38 cellular contexts compared by ENCODE assay signal in genomic region chr7:90518630-90519029, GRCh38. TPM values are rescaled to one million over a fixed set of nuclear protein-coding genes. Genes with fewer than 3 reads are reported as not detected.
"Had no signal": no experiment of that assay in that cellular context is flagged by ENCODE, and none has a peak within 500 bp of the region (broad histone marks: within the 10 kb centered on the region; RNA-seq: fewer than 3 reads in every experiment).

No MANE protein-coding gene starts in this region.

- H3K4me2 ChIP-seq: hepatocyte had no signal

- H3K27ac ChIP-seq: adrenal gland, body of pancreas, epithelial cell of prostate, esophagus squamous epithelium, gastrocnemius medialis, heart right ventricle, hepatocyte had no signal

- H3K36me3 ChIP-seq: adrenal gland, esophagus squamous epithelium, gastrocnemius medialis, heart right ventricle had no signal

- H3K9me3 Mint-ChIP-seq: activated CD4-positive, alpha-beta memory T cell treated with anti-CD3 and anti-CD28 coated beads, Interleukin-2, amount 10 ng/mL, durations not matched to agents 7 days and 5 days; activated CD4-positive, alpha-beta T cell treated with anti-CD3 and anti-CD28 coated beads, Interleukin-2, amount 10 ng/mL, durations not matched to agents 7 days and 5 days; activated naive CD8-positive, alpha-beta T cell treated with anti-CD3 and anti-CD28 coated beads for 36 hours; activated naive CD8-positive, alpha-beta T cell treated with anti-CD3 and anti-CD28 coated beads, Interleukin-2, amount 50 U/mL, for 24 hours; activated T-cell treated with anti-CD3 and anti-CD28 coated beads, Interleukin-2, amount 50 U/mL, for 4 hours; activated T-helper 17 cell treated with anti-CD3 and anti-CD28 coated beads, Interleukin-2, amount 50 U/mL, for 72 hours; T-cell; T-helper 1 cell treated with Interleukin-12 subunit alpha and Interleukin-12 subunit beta and Interleukin-4 antibody, amounts not matched to agents 30 μg/mL and 1 μg/mL, for 36 hours had no signal

- ATAC-seq: activated naive CD8-positive, alpha-beta T cell treated with anti-CD3 and anti-CD28 coated beads, Interleukin-2, amount 50 U/mL, for 24 hours; activated T-cell treated with anti-CD3 and anti-CD28 coated beads, Interleukin-2, amount 50 U/mL, for 4 hours; activated T-helper 17 cell treated with anti-CD3 and anti-CD28 coated beads, Interleukin-2, amount 50 U/mL, for 72 hours; body of pancreas; effector memory CD8-positive, alpha-beta T cell; gastrocnemius medialis; heart right ventricle; T-cell had no signal

- H2AFZ ChIP-seq: hepatocyte had no signal

- H3K9me3 ChIP-seq: adrenal gland, body of pancreas, esophagus squamous epithelium, gastrocnemius medialis, heart right ventricle had no signal

- H3K27me3 ChIP-seq: adrenal gland, body of pancreas, esophagus squamous epithelium, gastrocnemius medialis, heart right ventricle, hepatocyte had no signal

- H3K4me1 ChIP-seq: adrenal gland, body of pancreas, esophagus squamous epithelium, gastrocnemius medialis, heart right ventricle had no signal

- DNase-seq: activated CD4-positive, alpha-beta memory T cell treated with anti-CD3 and anti-CD28 coated beads, Interleukin-2, amount 10 ng/mL, durations not matched to agents 7 days and 5 days; activated CD4-positive, alpha-beta T cell treated with anti-CD3 and anti-CD28 coated beads for 1 hour; activated CD4-positive, alpha-beta T cell treated with anti-CD3 and anti-CD28 coated beads for 4 hours; activated CD4-positive, alpha-beta T cell treated with anti-CD3 and anti-CD28 coated beads, Interleukin-2, amount 10 ng/mL, durations not matched to agents 7 days and 5 days; activated CD4-positive, alpha-beta T cell treated with anti-CD3 and anti-CD28 coated beads, Interleukin-2, amount 50 U/mL, for 4 hours; activated CD8-positive, alpha-beta memory T cell treated with anti-CD3 and anti-CD28 coated beads, Interleukin-2, amount 50 U/mL, for 48 hours; activated effector memory CD4-positive, alpha-beta T cell treated with Interleukin-2 at 50 U/mL for 16 hours; activated gamma-delta T cell treated with Interleukin-2 at 50 U/mL for 16 hours; activated naive CD4-positive, alpha-beta T cell treated with anti-CD3 and anti-CD28 coated beads, Interleukin-2, amount 50 U/mL, for 16 hours; activated naive CD4-positive, alpha-beta T cell treated with Interleukin-2 at 50 U/mL for 16 hours; activated naive CD8-positive, alpha-beta T cell treated with anti-CD3 and anti-CD28 coated beads for 36 hours; activated naive CD8-positive, alpha-beta T cell treated with anti-CD3 and anti-CD28 coated beads, Interleukin-2, amount 50 U/mL, for 24 hours; activated T-cell treated with anti-CD3 and anti-CD28 coated beads, Interleukin-2, amount 50 U/mL, for 4 hours; adrenal gland; amygdala; aorta; body of pancreas; caudate nucleus; cortex of kidney; dermis blood vessel endothelial cell; effector CD4-positive, alpha-beta T cell; effector memory CD8-positive, alpha-beta T cell; esophagus squamous epithelium; foreskin fibroblast; gastrocnemius medialis; heart right ventricle; T-cell; T-helper 9 cell had no signal

- H3K27ac Mint-ChIP-seq: activated CD4-positive, alpha-beta memory T cell treated with anti-CD3 and anti-CD28 coated beads, Interleukin-2, amount 10 ng/mL, durations not matched to agents 7 days and 5 days; activated CD4-positive, alpha-beta T cell treated with anti-CD3 and anti-CD28 coated beads, Interleukin-2, amount 10 ng/mL, durations not matched to agents 7 days and 5 days; activated naive CD8-positive, alpha-beta T cell treated with anti-CD3 and anti-CD28 coated beads for 36 hours; activated naive CD8-positive, alpha-beta T cell treated with anti-CD3 and anti-CD28 coated beads, Interleukin-2, amount 50 U/mL, for 24 hours; activated T-helper 17 cell treated with anti-CD3 and anti-CD28 coated beads, Interleukin-2, amount 50 U/mL, for 72 hours; effector memory CD8-positive, alpha-beta T cell; T-cell; T-helper 1 cell treated with Interleukin-12 subunit alpha and Interleukin-12 subunit beta and Interleukin-4 antibody, amounts not matched to agents 30 μg/mL and 1 μg/mL, for 36 hours had no signal

- H3K27me3 Mint-ChIP-seq: activated naive CD8-positive, alpha-beta T cell treated with anti-CD3 and anti-CD28 coated beads for 36 hours; effector memory CD8-positive, alpha-beta T cell had no signal

- H3K4me1 Mint-ChIP-seq: activated CD4-positive, alpha-beta memory T cell treated with anti-CD3 and anti-CD28 coated beads, Interleukin-2, amount 10 ng/mL, durations not matched to agents 7 days and 5 days; activated CD4-positive, alpha-beta T cell treated with anti-CD3 and anti-CD28 coated beads, Interleukin-2, amount 10 ng/mL, durations not matched to agents 7 days and 5 days; activated naive CD8-positive, alpha-beta T cell treated with anti-CD3 and anti-CD28 coated beads for 36 hours; activated naive CD8-positive, alpha-beta T cell treated with anti-CD3 and anti-CD28 coated beads, Interleukin-2, amount 50 U/mL, for 24 hours; activated T-helper 17 cell treated with anti-CD3 and anti-CD28 coated beads, Interleukin-2, amount 50 U/mL, for 72 hours; T-cell had no signal

- H3K36me3 Mint-ChIP-seq: activated naive CD8-positive, alpha-beta T cell treated with anti-CD3 and anti-CD28 coated beads for 36 hours; T-cell had no signal

- H3K4me3 Mint-ChIP-seq: activated CD4-positive, alpha-beta memory T cell treated with anti-CD3 and anti-CD28 coated beads, Interleukin-2, amount 10 ng/mL, durations not matched to agents 7 days and 5 days; activated CD4-positive, alpha-beta T cell treated with anti-CD3 and anti-CD28 coated beads, Interleukin-2, amount 10 ng/mL, durations not matched to agents 7 days and 5 days; activated naive CD8-positive, alpha-beta T cell treated with anti-CD3 and anti-CD28 coated beads for 36 hours; activated naive CD8-positive, alpha-beta T cell treated with anti-CD3 and anti-CD28 coated beads, Interleukin-2, amount 50 U/mL, for 24 hours; activated T-cell treated with anti-CD3 and anti-CD28 coated beads, Interleukin-2, amount 50 U/mL, for 4 hours; activated T-helper 17 cell treated with anti-CD3 and anti-CD28 coated beads, Interleukin-2, amount 50 U/mL, for 72 hours; effector memory CD8-positive, alpha-beta T cell; T-cell; T-helper 1 cell treated with Interleukin-12 subunit alpha and Interleukin-12 subunit beta and Interleukin-4 antibody, amounts not matched to agents 30 μg/mL and 1 μg/mL, for 36 hours had no signal

- H3K4me3 ChIP-seq: adrenal gland, body of pancreas, esophagus squamous epithelium, gastrocnemius medialis, heart right ventricle, hepatocyte had no signal

- H3K79me2 ChIP-seq: hepatocyte had no signal

RNA-seq across cellular contexts. Expression of gene PTTG1IP2, which starts 49.2 kb away (rescaled TPM):
- total RNA-seq: activated CD4-positive, alpha-beta memory T cell treated with anti-CD3 and anti-CD28 coated beads, Interleukin-2, amount 10 ng/mL, durations not matched to agents 7 days and 5 days; activated CD4-positive, alpha-beta T cell treated with anti-CD3 and anti-CD28 coated beads, Interleukin-2, amount 10 ng/mL, durations not matched to agents 7 days and 5 days; activated naive CD8-positive, alpha-beta T cell treated with anti-CD3 and anti-CD28 coated beads for 36 hours; activated T-cell treated with anti-CD3 and anti-CD28 coated beads, Interleukin-2, amount 50 U/mL, for 4 hours; activated T-helper 17 cell treated with anti-CD3 and anti-CD28 coated beads, Interleukin-2, amount 50 U/mL, for 72 hours; adrenal gland; aorta; body of pancreas; chondrocyte; dermis blood vessel endothelial cell; endothelial cell of umbilical vein; esophagus squamous epithelium; fibroblast of lung; gastrocnemius medialis; glomerular endothelial cell; heart right ventricle; hepatocyte; T-cell; T-helper 2 cell treated with Interferon-gamma antibody and Interleukin-4, amounts not matched to agents 100 ng/mL and 5 ng/mL, for 36 hours had no signal
- polyA plus RNA-seq: adrenal gland, aorta, endothelial cell of umbilical vein, esophagus, fibroblast of lung, heart right ventricle had no signal
